ENCODE assay signal across 39 cellular contexts in genomic region chr6:130859161-130859867, GRCh38. TPM values are rescaled to one million over a fixed set of nuclear protein-coding genes. Genes with fewer than 3 reads are reported as not detected.
"Had no signal": no experiment of that assay in that cellular context is flagged by ENCODE, and none has a peak within 500 bp of the region (broad histone marks: within the 10 kb centered on the region; RNA-seq: fewer than 3 reads in every experiment).

No MANE protein-coding gene starts in this region.

- H3K27me3 Mint-ChIP-seq: activated naive CD8-positive, alpha-beta T cell treated with anti-CD3 and anti-CD28 coated beads for 36 hours; stimulated activated naive CD8-positive, alpha-beta T cell treated with anti-CD3 and anti-CD28 coated beads, Interleukin-15, Interleukin-2, amounts not matched to agents 100 ng/mL and 50 ng/mL, for 24 hours had no signal

- H3K36me3 Mint-ChIP-seq: stimulated activated effector memory CD8-positive, alpha-beta T cell treated with anti-CD3 and anti-CD28 coated beads, Interleukin-12 subunit alpha, Interleukin-12 subunit beta, amount 100 ng/mL, for 72 hours had no signal

- H3K4me1 Mint-ChIP-seq: activated naive CD8-positive, alpha-beta T cell treated with anti-CD3 and anti-CD28 coated beads for 36 hours; stimulated activated effector memory CD8-positive, alpha-beta T cell treated with anti-CD3 and anti-CD28 coated beads, Interleukin-12 subunit alpha, Interleukin-12 subunit beta, amount 100 ng/mL, for 72 hours had no signal

- FAIRE-seq: endometrium, frontal cortex, keratinocyte, pancreas, small intestine had no signal

- H3K4me3 Mint-ChIP-seq: activated naive CD4-positive, alpha-beta T cell treated with anti-CD3 and anti-CD28 coated beads for 36 hours; activated naive CD8-positive, alpha-beta T cell treated with anti-CD3 and anti-CD28 coated beads for 36 hours; activated T-helper 1 cell treated with anti-CD3 and anti-CD28 coated beads, Interleukin-12 subunit alpha, Interleukin-12 subunit beta, Interleukin-2, Interleukin-4 antibody, amounts not matched to agents 30 ng/mL and 10 ng/mL and 1 ng/mL, durations not matched to agents 14 hours and 24 hours and 36 hours; stimulated activated effector memory CD8-positive, alpha-beta T cell treated with anti-CD3 and anti-CD28 coated beads, Interleukin-12 subunit alpha, Interleukin-12 subunit beta, amount 100 ng/mL, for 72 hours; stimulated activated naive CD8-positive, alpha-beta T cell treated with anti-CD3 and anti-CD28 coated beads, Interleukin-15, Interleukin-2, amounts not matched to agents 100 ng/mL and 50 ng/mL, for 24 hours; T-helper 2 cell treated with Interferon-gamma antibody and Interleukin-4, amounts not matched to agents 5 μg/mL and 100 μg/mL, for 36 hours had no signal

- DNase-seq: activated CD4-positive, alpha-beta T cell treated with anti-CD3 and anti-CD28 coated beads for 48 hours; activated CD4-positive, alpha-beta T cell treated with anti-CD3 and anti-CD28 coated beads, Interleukin-2, amount 50 U/mL, for 48 hours; activated CD8-positive, alpha-beta memory T cell treated with anti-CD3 and anti-CD28 coated beads, Interleukin-2, amount 50 U/mL, for 4 hours; activated effector memory CD4-positive, alpha-beta T cell treated with anti-CD3 and anti-CD28 coated beads, Interleukin-2, amount 50 U/mL, for 16 hours; activated naive CD4-positive, alpha-beta T cell treated with anti-CD3 and anti-CD28 coated beads for 36 hours; activated naive CD8-positive, alpha-beta T cell treated with anti-CD3 and anti-CD28 coated beads for 36 hours; activated T-cell treated with anti-CD3 and anti-CD28 coated beads, Interleukin-2, amount 50 U/mL, for 1 hour; adrenal gland; aorta; body of pancreas; cerebellar nuclear complex; colonic mucosa; effector CD8-positive, alpha-beta T cell; esophagus squamous epithelium; left cardiac atrium; left ventricle myocardium superior; pancreas; retina; sigmoid colon; stimulated activated CD4-positive, alpha-beta T cell treated with anti-CD3 and anti-CD28 coated beads, Interleukin-4, amount 100 ng/mL, for 24 hours; substantia nigra; tibial artery had no signal

- H3K27ac Mint-ChIP-seq: activated naive CD4-positive, alpha-beta T cell treated with anti-CD3 and anti-CD28 coated beads for 36 hours; activated naive CD8-positive, alpha-beta T cell treated with anti-CD3 and anti-CD28 coated beads for 36 hours; activated T-helper 1 cell treated with anti-CD3 and anti-CD28 coated beads, Interleukin-12 subunit alpha, Interleukin-12 subunit beta, Interleukin-2, Interleukin-4 antibody, amounts not matched to agents 30 ng/mL and 10 ng/mL and 1 ng/mL, durations not matched to agents 14 hours and 24 hours and 36 hours; stimulated activated effector memory CD8-positive, alpha-beta T cell treated with anti-CD3 and anti-CD28 coated beads, Interleukin-12 subunit alpha, Interleukin-12 subunit beta, amount 100 ng/mL, for 72 hours; stimulated activated naive CD8-positive, alpha-beta T cell treated with anti-CD3 and anti-CD28 coated beads, Interleukin-15, Interleukin-2, amounts not matched to agents 100 ng/mL and 50 ng/mL, for 24 hours; T-helper 2 cell treated with Interferon-gamma antibody and Interleukin-4, amounts not matched to agents 5 μg/mL and 100 μg/mL, for 36 hours had no signal

- H3K4me3 ChIP-seq: adrenal gland, body of pancreas, colonic mucosa, esophagus squamous epithelium, pancreas, prostate gland, sigmoid colon, tibial artery had no signal

- ATAC-seq: activated CD4-positive, CD25-positive, alpha-beta regulatory T cell treated with anti-CD3 and anti-CD28 coated beads, Interleukin-2, amount 50 U/mL, for 24 hours; body of pancreas; left cardiac atrium; left ventricle myocardium superior; stimulated activated effector memory CD8-positive, alpha-beta T cell treated with anti-CD3 and anti-CD28 coated beads, Interleukin-12 subunit alpha, Interleukin-12 subunit beta, amount 100 ng/mL, for 72 hours had no signal

- H3K9me3 Mint-ChIP-seq: activated naive CD4-positive, alpha-beta T cell treated with anti-CD3 and anti-CD28 coated beads for 36 hours; activated naive CD8-positive, alpha-beta T cell treated with anti-CD3 and anti-CD28 coated beads for 36 hours; activated T-helper 1 cell treated with anti-CD3 and anti-CD28 coated beads, Interleukin-12 subunit alpha, Interleukin-12 subunit beta, Interleukin-2, Interleukin-4 antibody, amounts not matched to agents 30 ng/mL and 10 ng/mL and 1 ng/mL, durations not matched to agents 14 hours and 24 hours and 36 hours; stimulated activated effector memory CD8-positive, alpha-beta T cell treated with anti-CD3 and anti-CD28 coated beads, Interleukin-12 subunit alpha, Interleukin-12 subunit beta, amount 100 ng/mL, for 72 hours; stimulated activated naive CD8-positive, alpha-beta T cell treated with anti-CD3 and anti-CD28 coated beads, Interleukin-15, Interleukin-2, amounts not matched to agents 100 ng/mL and 50 ng/mL, for 24 hours; T-helper 2 cell treated with Interferon-gamma antibody and Interleukin-4, amounts not matched to agents 5 μg/mL and 100 μg/mL, for 36 hours had no signal

- H3K27ac ChIP-seq: adrenal gland, body of pancreas, colonic mucosa, epithelial cell of prostate, esophagus squamous epithelium, pancreas, prostate gland, sigmoid colon, tibial artery had no signal

- H3K4me1 ChIP-seq: adrenal gland, colonic mucosa, esophagus squamous epithelium, pancreas, prostate gland, sigmoid colon, tibial artery had no signal

- H3K36me3 ChIP-seq: colonic mucosa, pancreas, prostate gland had no signal

- H3K9me3 ChIP-seq: adrenal gland, body of pancreas, colonic mucosa, esophagus squamous epithelium, pancreas, prostate gland, sigmoid colon, tibial artery had no signal

- H3K27me3 ChIP-seq: adrenal gland, body of pancreas, colonic mucosa, esophagus squamous epithelium, pancreas, sigmoid colon, tibial artery had no signal

RNA-seq across cellular contexts. Expression of gene SMLR1, which starts 32.1 kb away (rescaled TPM):
- total RNA-seq: activated CD8-positive, alpha-beta memory T cell treated with anti-CD3 and anti-CD28 coated beads for 36 hours; activated naive CD4-positive, alpha-beta T cell treated with anti-CD3 and anti-CD28 coated beads for 36 hours; activated naive CD8-positive, alpha-beta T cell treated with anti-CD3 and anti-CD28 coated beads for 36 hours; activated T-helper 1 cell treated with anti-CD3 and anti-CD28 coated beads, Interleukin-12 subunit alpha, Interleukin-12 subunit beta, Interleukin-2, Interleukin-4 antibody, amounts not matched to agents 30 ng/mL and 10 ng/mL and 1 ng/mL, durations not matched to agents 14 hours and 24 hours and 36 hours; aorta; colonic mucosa; dermis microvascular lymphatic vessel endothelial cell; esophagus squamous epithelium; frontal cortex; left cardiac atrium; left ventricle myocardium superior; lung microvascular endothelial cell; mesenteric fat pad; sigmoid colon; urinary bladder had no signal
- polyA plus RNA-seq: keratinocyte, neural cell, sigmoid colon, urinary bladder had no signal
